In genomic region chr4:110055014-110055768, GRCh38 we compare ENCODE assay signal across 8 cellular contexts.
DNase-seq lines count a peak whose midpoint lies in the region; ATAC-seq and TF ChIP-seq lines count a peak whose summit lies in the region.

No MANE protein-coding gene starts in this region.

- TF ChIP-seq CTCF in GM06990 (IDR thresholded peaks at IDR 0.05; ENCODE audit: insufficient read depth, low read length, poor library complexity, severe bottlenecking) (no peak), GM20000 (IDR thresholded peaks at IDR 0.05; ENCODE audit: extremely low read depth, missing control alignments) (no peak), prostate gland (IDR thresholded peaks at IDR 0.05) (no peak)

- no peaks in the 10 kb centered on the region for H3K36me3 ChIP-seq in GM06990 (ENCODE audit: control insufficient read depth, insufficient read depth, low read length)
- no peaks in the 10 kb centered on the region for H3K36me3 ChIP-seq in prostate gland

- H3K27ac ChIP-seq in prostate gland = no peak overlapping the region

- 84% methylated on average over 4 of the region's 4 CpGs for WGBS in prostate gland

- no peaks in the 10 kb centered on the region for H3K27me3 ChIP-seq in GM06990 (replicated peaks; ENCODE audit: control insufficient read depth, insufficient read depth, low read length)
- no peaks in the 10 kb centered on the region for H3K27me3 ChIP-seq in prostate gland (replicated peaks; ENCODE audit: insufficient read depth)

- TF ChIP-seq POLR2A in prostate gland (IDR thresholded peaks at IDR 0.05) = no peak

- H3K4me3 ChIP-seq in GM06990 (replicated peaks; ENCODE audit: low read depth, low read length) = no peak overlapping the region
- no peak overlapping the region for H3K4me3 ChIP-seq in prostate gland

- no peaks in the 10 kb centered on the region for H3K4me1 ChIP-seq in prostate gland (replicated peaks)

- peak; percentile 76 for ATAC-seq in HG03469 (IDR thresholded peaks at IDR 0.05; ENCODE audit: unreplicated experiment)

- intact Hi-C loops in prostate gland (cut with DNase I) = no loop called here

- H3K9me3 ChIP-seq in prostate gland = no peaks in the 10 kb centered on the region

- peak; percentile 33 for DNase-seq in GM06990 (ENCODE audit: extremely low read depth, insufficient read length)
- peak; percentile 52 for DNase-seq in GM20000 (ENCODE audit: low spot score)
- DNase-seq in fibroblast of gingiva (ENCODE audit: low read depth) = peak; percentile 3
- no peak for DNase-seq in iPS-NIHi7 (ENCODE audit: extremely low spot score)
- no peak for DNase-seq in NCI-H187 treated with DMSO at 0.1 percent for 48 hours (lab: John Stamatoyannopoulos, UW)
- no peak for DNase-seq in prostate gland (ENCODE audit: low spot score)
- no peak for DNase-seq in HuH-7.5 (ENCODE audit: low spot score)

Comparison
In these comparisons a context has a peak if more than half of its experiments do, and no peak if none do; other contexts are left out.
1. DNase-seq: peak in GM06990 (single experiment), GM20000 (single experiment) and fibroblast of gingiva (single experiment); none in iPS-NIHi7 (single experiment), NCI-H187 treated with DMSO at 0.1 percent for 48 hours (single experiment), prostate gland (single experiment) and HuH-7.5 (single experiment).